ENCODE assay signal across 8 cellular contexts in the genomic region with DNA sequence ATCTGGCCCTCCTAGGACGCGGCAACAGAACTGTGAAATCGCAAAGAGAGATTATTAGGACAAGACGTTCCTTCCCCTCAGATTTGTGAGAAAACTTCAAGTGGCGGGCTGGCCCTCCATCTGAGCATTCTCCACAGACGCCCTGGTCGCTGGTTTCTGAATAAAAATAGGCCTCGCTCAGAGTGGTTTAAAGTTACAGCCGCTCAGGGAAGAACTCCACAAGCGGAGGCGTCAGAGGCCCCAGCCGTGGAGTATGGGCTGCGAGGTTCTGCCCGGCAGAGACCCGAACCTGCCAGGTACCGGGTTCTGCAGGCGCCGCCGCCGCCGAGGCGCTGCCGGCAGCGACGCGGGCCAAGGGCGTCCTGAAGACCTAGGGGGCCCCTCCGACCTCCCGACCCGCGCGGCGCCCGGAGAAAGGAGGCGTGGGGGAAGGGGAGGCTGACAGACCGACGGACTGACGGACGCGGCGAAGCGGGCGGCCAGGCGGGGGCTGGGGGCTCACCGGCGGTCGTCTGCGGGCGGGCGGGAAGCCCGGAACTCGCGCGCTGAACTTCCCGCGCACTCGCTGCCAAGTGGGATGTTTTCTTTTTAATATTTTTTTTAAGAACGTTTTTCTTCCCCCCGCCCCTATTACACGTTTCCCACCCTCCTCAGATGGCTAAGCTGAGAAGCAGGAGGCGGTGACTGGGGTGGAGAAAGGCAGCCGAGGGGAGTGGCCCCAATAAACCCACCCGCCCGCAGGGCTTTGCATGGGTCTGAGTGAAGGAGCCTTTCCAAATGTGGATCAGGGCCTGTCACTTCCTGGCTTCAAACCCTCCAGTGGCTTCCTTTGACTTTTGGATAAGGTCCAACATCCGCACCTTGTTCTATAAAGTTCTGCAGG. TPM values are rescaled to one million over a fixed set of nuclear protein-coding genes. Genes with fewer than 3 reads are reported as not detected.
A peak's percentile ranks its signal among the peaks of the same experiment; 100 is the strongest.
DNase-seq lines count a peak whose midpoint lies in the region; ATAC-seq and TF ChIP-seq lines count a peak whose summit lies in the region.

A gene (minus strand): TSS at position 574 of the 883 bp plus-strand sequence. CDS start 770 bp downstream, outside the sequence.

- H3K36me3 ChIP-seq in RWPE2 (ENCODE audit: low read depth) = no peaks in the 10 kb centered on the region
- no peaks in the 10 kb centered on the region for H3K36me3 ChIP-seq in rectal smooth muscle tissue (ENCODE audit: control insufficient read depth, insufficient read depth, low read length)

- H3K9ac ChIP-seq in rectal smooth muscle tissue (ENCODE audit: low read length) = peak within 1 kb of the TSS; percentile 19

- H3K4me3 ChIP-seq in RWPE2 (ENCODE audit: severe bottlenecking) (peak within 1 kb of the TSS; percentile 43), rectal smooth muscle tissue (ENCODE audit: low read length) (peak within 1 kb of the TSS; percentile 57)

- H3K4me1 Mint-ChIP-seq in glutamatergic neuron (ENCODE audit: low read depth, unreplicated experiment) = peaks cover 5% of the 10 kb centered on the region
- no peaks in the 10 kb centered on the region for H3K4me1 Mint-ChIP-seq in activated T-cell treated with anti-CD3 and anti-CD28 coated beads, Interleukin-2, amount 50 U/mL, for 24 hours (ENCODE audit: low read depth)

- no peaks in the 10 kb centered on the region for H3K27me3 Mint-ChIP-seq in glutamatergic neuron (ENCODE audit: unreplicated experiment)
- H3K27me3 Mint-ChIP-seq in activated T-cell treated with anti-CD3 and anti-CD28 coated beads, Interleukin-2, amount 50 U/mL, for 24 hours = peaks cover 10% of the 10 kb centered on the region

- ATAC-seq in RWPE2 (ENCODE audit: low read depth) (peak; percentile 89), GM19455 (IDR thresholded peaks at IDR 0.05; ENCODE audit: unreplicated experiment) (no peak)

- no peaks in the 10 kb centered on the region for H3K36me3 Mint-ChIP-seq in glutamatergic neuron (ENCODE audit: unreplicated experiment)
- no peaks in the 10 kb centered on the region for H3K36me3 Mint-ChIP-seq in activated T-cell treated with anti-CD3 and anti-CD28 coated beads, Interleukin-2, amount 50 U/mL, for 24 hours (ENCODE audit: low read depth)

- peak within 1 kb of the TSS; percentile 79 for H3K4me3 Mint-ChIP-seq in glutamatergic neuron (ENCODE audit: unreplicated experiment)
- no peak within 1 kb of the TSS for H3K4me3 Mint-ChIP-seq in activated T-cell treated with anti-CD3 and anti-CD28 coated beads, Interleukin-2, amount 50 U/mL, for 24 hours

- no peak for TF ChIP-seq CTCF in RWPE2 (IDR thresholded peaks at IDR 0.05; ENCODE audit: poor library complexity, severe bottlenecking)
- no peak for TF ChIP-seq CTCF in glutamatergic neuron (IDR thresholded peaks at IDR 0.05; ENCODE audit: partially characterized antibody, unreplicated experiment)

- H3K9me3 ChIP-seq in RWPE2 (ENCODE audit: severe bottlenecking) = no peaks in the 10 kb centered on the region

- H3K9me3 Mint-ChIP-seq in glutamatergic neuron (ENCODE audit: unreplicated experiment) = peaks cover 3% of the 10 kb centered on the region
- H3K9me3 Mint-ChIP-seq in activated T-cell treated with anti-CD3 and anti-CD28 coated beads, Interleukin-2, amount 50 U/mL, for 24 hours = peaks cover 14% of the 10 kb centered on the region

- H3K27ac ChIP-seq in RWPE2 (ENCODE audit: poor library complexity, severe bottlenecking) = peak within 1 kb of the TSS; percentile 15
- peak within 1 kb of the TSS; percentile 45 for H3K27ac ChIP-seq in rectal smooth muscle tissue (ENCODE audit: low read depth, low read length)

- no peaks in the 10 kb centered on the region for H3K27me3 ChIP-seq in RWPE2 (ENCODE audit: insufficient read depth, poor library complexity, severe bottlenecking)
- H3K27me3 ChIP-seq in rectal smooth muscle tissue (ENCODE audit: control insufficient read depth, insufficient read depth, low read length) = no peaks in the 10 kb centered on the region

- peak; percentile 50 for DNase-seq in GM04504 (ENCODE audit: low read depth)
- no peak for DNase-seq in RWPE2 (ENCODE audit: low spot score)
- peak; percentile 32 for DNase-seq in glutamatergic neuron
- no peak for DNase-seq in activated T-cell treated with anti-CD3 and anti-CD28 coated beads, Interleukin-2, amount 50 U/mL, for 24 hours
- no peak for DNase-seq in germinal center (ENCODE audit: low spot score)
- no peak for DNase-seq in NCI-H2029 (lab: John Stamatoyannopoulos, UW)

- no peak within 1 kb of the TSS for H3K27ac Mint-ChIP-seq in glutamatergic neuron (ENCODE audit: unreplicated experiment)
- H3K27ac Mint-ChIP-seq in activated T-cell treated with anti-CD3 and anti-CD28 coated beads, Interleukin-2, amount 50 U/mL, for 24 hours = no peak within 1 kb of the TSS

- H3K4me1 ChIP-seq in RWPE2 (ENCODE audit: insufficient read depth, poor library complexity, severe bottlenecking) = peaks cover 7% of the 10 kb centered on the region
- peaks cover 4% of the 10 kb centered on the region for H3K4me1 ChIP-seq in rectal smooth muscle tissue (ENCODE audit: control insufficient read depth, insufficient read depth, low read length)

RNA-seq across cellular contexts. Expression of the gene that starts here (rescaled TPM):
- 0.47 TPM for total RNA-seq in glutamatergic neuron (ENCODE audit: unreplicated experiment)

Comparison
In these comparisons a context has a peak if more than half of its experiments do, and no peak if none do; other contexts are left out.
1. Peak in DNase-seq in glutamatergic neuron; RNA of the gene not detected or under 1 TPM.